Comparison of ENCODE assay signal across 2 cellular contexts in genomic region chr7:73325424-73325823, GRCh38.
TF ChIP-seq lines count a peak whose summit lies in the region.
"Not testable (repeated sequence)": the region's sequence is repeated elsewhere in the genome, so short reads cannot be mapped to it uniquely, and the experiment has no call there.

No MANE protein-coding gene starts in this region.

TF ChIP-seq in WTC11, 78 proteins besides CTCF, POLR2A, EP300 and RAD21:
- TF ChIP-seq GABPB1 (CRISPR knock-in tag; IDR thresholded peaks at IDR 0.05): peak; percentile 79

TF ChIP-seq in HepG2, 621 proteins besides CTCF, POLR2A, EP300 and RAD21 (continues in another document):
- TF ChIP-seq KDM2A (CRISPR knock-in tag; IDR thresholded peaks at IDR 0.05; ENCODE audit: borderline replicate concordance, low read depth) (peak; percentile 52; the same call in 1 of the 2 replicates), TCF7 (IDR thresholded peaks at IDR 0.05; ENCODE audit: low read depth) (peak; percentile 37; the same call in 1 of the 2 replicates), RXRA (CRISPR knock-in tag; IDR thresholded peaks at IDR 0.05) (peak; percentile 90), TARDBP (CRISPR knock-in tag; IDR thresholded peaks at IDR 0.05) (peak; percentile 69; the same call in 1 of the 2 replicates), FOXA1 (CRISPR knock-in tag; IDR thresholded peaks at IDR 0.05) (peak; percentile 45; the same call in 1 of the 2 replicates), KAT8 (CRISPR knock-in tag; IDR thresholded peaks at IDR 0.05) (peak; percentile 51; the same call in 1 of the 2 replicates), ZNF143 (CRISPR knock-in tag; IDR thresholded peaks at IDR 0.05) (peak; percentile 77), ZNF580 (CRISPR knock-in tag; IDR thresholded peaks at IDR 0.05; ENCODE audit: borderline replicate concordance, low read depth) (peak; percentile 66; the same call in 1 of the 2 replicates), ZNF770 (CRISPR knock-in tag; IDR thresholded peaks at IDR 0.05) (peak; percentile 16; the same call in 1 of the 2 replicates), DRAP1 (CRISPR knock-in tag; IDR thresholded peaks at IDR 0.05) (peak; percentile 68; the same call in 1 of the 2 replicates), CCDC6 (CRISPR knock-in tag; IDR thresholded peaks at IDR 0.05) (0 out of 2 replicates have a peak, but pooled peaks have one; percentile 49), PPARG (CRISPR knock-in tag; conservative IDR thresholded peaks at IDR 0.05) (0 out of 2 replicates have a peak, but pooled peaks have one; percentile 30), SP1 (CRISPR knock-in tag; IDR thresholded peaks at IDR 0.05) (0 out of 2 replicates have a peak, but pooled peaks have one; percentile 27), CBFB (CRISPR knock-in tag; IDR thresholded peaks at IDR 0.05) (peak; percentile 55; the same call in 1 of the 2 replicates), HDAC1 (CRISPR knock-in tag; IDR thresholded peaks at IDR 0.05) (peak; percentile 74), THRA (CRISPR knock-in tag; IDR thresholded peaks at IDR 0.05; ENCODE audit: borderline replicate concordance) (peak; percentile 86; the same call in 1 of the 2 replicates), NR2F1 (CRISPR knock-in tag; IDR thresholded peaks at IDR 0.05) (peak in 1 of 2 experiments; percentile 60; a peak in 1 of 4 replicates), ZNF331 (CRISPR knock-in tag; IDR thresholded peaks at IDR 0.05) (peak; percentile 64; the same call in 1 of the 2 replicates), HNF1A (CRISPR knock-in tag; IDR thresholded peaks at IDR 0.05; ENCODE audit: borderline replicate concordance) (peak; percentile 49; the same call in 1 of the 2 replicates), SALL2 (CRISPR knock-in tag; IDR thresholded peaks at IDR 0.05) (peak; percentile 31; the same call in 1 of the 2 replicates), FOXP4 (CRISPR knock-in tag; IDR thresholded peaks at IDR 0.05) (peak; percentile 72), SPEN (CRISPR knock-in tag; IDR thresholded peaks at IDR 0.05; ENCODE audit: low read depth) (peak; percentile 51; the same call in 1 of the 2 replicates), ZNF121 (CRISPR knock-in tag; IDR thresholded peaks at IDR 0.05) (peak; percentile 41; the same call in 1 of the 2 replicates), SIX4 (CRISPR knock-in tag; IDR thresholded peaks at IDR 0.05) (peak; percentile 57; the same call in 1 of the 2 replicates), ZSCAN9 (CRISPR knock-in tag; IDR thresholded peaks at IDR 0.05; ENCODE audit: borderline replicate concordance) (peak; percentile 63; the same call in 1 of the 2 replicates), ZBTB25 (CRISPR knock-in tag; IDR thresholded peaks at IDR 0.05) (peak; percentile 66; the same call in 1 of the 2 replicates), ZFP1 (CRISPR knock-in tag; IDR thresholded peaks at IDR 0.05) (peak; percentile 38; the same call in 1 of the 2 replicates), PHF21A (CRISPR knock-in tag; IDR thresholded peaks at IDR 0.05) (peak; percentile 73), ZBTB7B (CRISPR knock-in tag; IDR thresholded peaks at IDR 0.05) (peak; percentile 68; the same call in 1 of the 2 replicates), NFKBIZ (CRISPR knock-in tag; IDR thresholded peaks at IDR 0.05) (peak; percentile 72; the same call in 1 of the 2 replicates), HOXA3 (CRISPR knock-in tag; IDR thresholded peaks at IDR 0.05) (peak; percentile 78), GABPB1 (CRISPR knock-in tag; IDR thresholded peaks at IDR 0.05) (peak; percentile 41), KDM4B (CRISPR knock-in tag; IDR thresholded peaks at IDR 0.05) (peak; percentile 70; the same call in 1 of the 2 replicates), FOSL2 (CRISPR knock-in tag; IDR thresholded peaks at IDR 0.05) (peak; percentile 69), RERE (CRISPR knock-in tag; IDR thresholded peaks at IDR 0.05; ENCODE audit: low read depth) (0 out of 2 replicates have a peak, but pooled peaks have one; percentile 55)
- TF ChIP-seq FOXA1 (IDR thresholded peaks at IDR 0.05); SP1 (IDR thresholded peaks at IDR 0.05); HNF1A (IDR thresholded peaks at IDR 0.05; ENCODE audit: low read depth): not testable (repeated sequence)
